ENCODE assay signal across 11 cellular contexts in the genomic region with DNA sequence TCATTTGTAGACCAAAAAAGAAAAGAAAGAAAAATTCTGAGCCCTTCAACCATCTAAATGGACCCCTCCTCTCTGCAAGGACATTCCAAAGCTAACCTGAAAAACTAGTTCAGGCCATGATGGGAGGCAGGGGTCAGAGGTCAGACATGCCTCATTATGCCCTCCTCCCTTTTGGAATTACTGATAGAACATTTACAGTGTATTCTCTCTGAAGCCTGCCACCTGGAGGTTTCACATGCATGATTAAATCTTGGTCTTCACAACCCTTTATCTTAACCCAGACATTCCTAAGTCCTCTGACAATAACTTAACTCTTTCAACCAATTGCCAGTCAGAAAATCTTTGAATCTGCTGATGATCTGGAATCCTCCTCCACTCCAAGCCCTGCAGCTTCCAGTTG.
DNase-seq lines count a peak whose midpoint lies in the region; ATAC-seq and TF ChIP-seq lines count a peak whose summit lies in the region.
"Had no signal": no experiment of that assay in that cellular context is flagged by ENCODE, and none has a peak within 500 bp of the region (broad histone marks: within the 10 kb centered on the region; RNA-seq: fewer than 3 reads in every experiment).

No MANE protein-coding gene starts in this region.

- H3K27ac Mint-ChIP-seq in MCF 10A (ENCODE audit: low read depth, unreplicated experiment) (no peak overlapping the region), T-cell (peak overlapping the region; percentile 57 to 60), type B pancreatic cell (peak overlapping the region; percentile 92)
- H3K27ac Mint-ChIP-seq: activated T-cell treated with anti-CD3 and anti-CD28 coated beads, Interleukin-2, amount 50 U/mL, for 72 hours had no signal

- DNase-seq in breast epithelium (ENCODE audit: low spot score in 2 of 2), result no peak
- DNase-seq in MCF 10A (ENCODE audit: unreplicated experiment), result no peak
- DNase-seq in T-cell, result no peak
- peak; percentile 42 for DNase-seq in epithelial cell of esophagus (ENCODE audit: low read depth)
- DNase-seq in type B pancreatic cell (ENCODE audit: extremely low spot score, unreplicated experiment), result no peak
- no peak for DNase-seq in dedifferentiated amniotic fluid mesenchymal stem cell (ENCODE audit: extremely low spot score)
- DNase-seq in NOMO-1 treated with dmso at 0.1 percent for 144 hours (lab: John Stamatoyannopoulos, UW; ENCODE audit: unreplicated experiment), result no peak
- DNase-seq in stimulated activated CD4-positive, alpha-beta T cell treated with anti-CD3 and anti-CD28 coated beads, Interleukin-1b, Interleukin-23, amount 100 ng/mL, for 48 hours, result no peak

- no peaks in the 10 kb centered on the region for H3K36me3 Mint-ChIP-seq in MCF 10A (ENCODE audit: insufficient read depth, unreplicated experiment)
- no peaks in the 10 kb centered on the region for H3K36me3 Mint-ChIP-seq in T-cell
- no peaks in the 10 kb centered on the region for H3K36me3 Mint-ChIP-seq in type B pancreatic cell

- POLR2A ChIA-PET in MCF 10A (lab: Yijun Ruan, JAX), result interaction anchor here (0.6 to 3.3 kb wide), 5 partner anchors 28 to 360 kb away, joined by 3 to 26 read pairs (median 3); a partner anchor contains a TSS
- POLR2A ChIA-PET in T-cell (lab: Charles Lee), result no interaction called here

- no peaks in the 10 kb centered on the region for H3K27me3 ChIP-seq in breast epithelium

- H3K4me3 Mint-ChIP-seq in MCF 10A (ENCODE audit: unreplicated experiment) (no peak overlapping the region), T-cell (peak overlapping the region in 1 of 3 donors; percentile 29), type B pancreatic cell (peak overlapping the region; percentile 75)
- H3K4me3 Mint-ChIP-seq: activated T-cell treated with anti-CD3 and anti-CD28 coated beads, Interleukin-2, amount 50 U/mL, for 72 hours had no signal

- H3K4me1 Mint-ChIP-seq in MCF 10A (ENCODE audit: insufficient read depth, unreplicated experiment) (peaks cover 36% of the 10 kb centered on the region), T-cell (peaks cover 29 to 40% (median 35%) of the 10 kb centered on the region in 3 donors), type B pancreatic cell (ENCODE audit: unreplicated experiment) (peaks cover 26% of the 10 kb centered on the region)

- TF ChIP-seq POLR2A in breast epithelium (IDR thresholded peaks at IDR 0.05), result no peak

- ATAC-seq in T-cell (replicated peaks in 1 of 4), result no peak

- H3K4me3 ChIP-seq in breast epithelium (no peak overlapping the region), epithelial cell of esophagus (ENCODE audit: low read length) (no peak overlapping the region)

- CTCF ChIA-PET in MCF 10A (lab: Yijun Ruan, JAX), result interaction anchor here (0.6 to 3.7 kb wide), 12 partner anchors 64 to 975 kb away, joined by 3 to 40 read pairs (median 6); a partner anchor contains a TSS
- CTCF ChIA-PET in T-cell (lab: Charles Lee), result interaction anchor here (0.5 to 1.4 kb wide), 3 partner anchors 122 to 366 kb away, joined by 4 to 14 read pairs (median 5); no protein-coding TSS in a partner anchor

- no peaks in the 10 kb centered on the region for H3K36me3 ChIP-seq in breast epithelium

- H3K27me3 Mint-ChIP-seq in MCF 10A (ENCODE audit: insufficient read depth, unreplicated experiment) (no peaks in the 10 kb centered on the region), T-cell (no peaks in the 10 kb centered on the region), type B pancreatic cell (peaks cover 3% of the 10 kb centered on the region)

- BruUV-seq in MCF 10A (replicated peaks; lab: Mats Ljungman, UMichigan), result no TSS peak

- peak overlapping the region; percentile 74 to 82 for H3K27ac ChIP-seq in breast epithelium
- H3K27ac ChIP-seq: KMS-11, parathyroid adenoma had no signal

- peaks cover 5 to 8% of the 10 kb centered on the region in 2 donors for H3K9me3 ChIP-seq in breast epithelium

- intact Hi-C loops in breast epithelium (cut with DNase I; ENCODE audit: low total_unique reads) (no loop called here), MCF 10A (cut with micrococcal nuclease) (loop anchor here (1.0 to 10.0 kb wide), 2 partner anchors 270 to 978 kb away; no protein-coding TSS in a partner anchor)

- no peaks in the 10 kb centered on the region for H3K4me1 ChIP-seq in breast epithelium
- H3K4me1 ChIP-seq: parathyroid adenoma had no signal

- TF ChIP-seq CTCF in breast epithelium (IDR thresholded peaks at IDR 0.05) (no peak), MCF 10A (IDR thresholded peaks at IDR 0.05; ENCODE audit: unreplicated experiment) (no peak), epithelial cell of esophagus (IDR thresholded peaks at IDR 0.05; ENCODE audit: insufficient read depth, low read depth, low read length, missing control alignments) (peak; percentile 18), type B pancreatic cell (conservative IDR thresholded peaks at IDR 0.05) (no peak)

- H3K9me3 Mint-ChIP-seq in MCF 10A (ENCODE audit: unreplicated experiment), result no peaks in the 10 kb centered on the region
- no peaks in the 10 kb centered on the region for H3K9me3 Mint-ChIP-seq in T-cell
- peaks cover 10% of the 10 kb centered on the region for H3K9me3 Mint-ChIP-seq in type B pancreatic cell
- H3K9me3 Mint-ChIP-seq: activated T-cell treated with anti-CD3 and anti-CD28 coated beads, Interleukin-2, amount 50 U/mL, for 72 hours had no signal
